14 cellular contexts compared by ENCODE assay signal in genomic region chr3:123791898-123792297, GRCh38.
DNase-seq lines count a peak whose midpoint lies in the region; FAIRE-seq and TF ChIP-seq lines count a peak whose summit lies in the region.
"Had no signal": no experiment of that assay in that cellular context is flagged by ENCODE, and none has a peak within 500 bp of the region (broad histone marks: within the 10 kb centered on the region; RNA-seq: fewer than 3 reads in every experiment).

No MANE protein-coding gene starts in this region.

- H3K27ac ChIP-seq in PC-9 (peak overlapping the region; percentile 62), esophagus muscularis mucosa (replicated peaks in 1 of 4) (peak overlapping the region; percentile 20 to 42 (median 28))
- H3K27ac ChIP-seq: gastrocnemius medialis, thoracic aorta, WERI-Rb-1 had no signal

- peak overlapping the region; percentile 69; the same call in 1 of the 2 replicates for H3K4me2 ChIP-seq in PC-9

- H3K4me1 ChIP-seq in PC-9 (replicated peaks; ENCODE audit: insufficient read depth) = peaks cover 24% of the 10 kb centered on the region
- peaks cover 0 to 30% (median 22%) of the 10 kb centered on the region in 4 donors for H3K4me1 ChIP-seq in esophagus muscularis mucosa
- H3K4me1 ChIP-seq in HAP-1 = no peaks in the 10 kb centered on the region
- H3K4me1 ChIP-seq: gastrocnemius medialis had no signal

- peaks cover 10% of the 10 kb centered on the region for H3K27me3 Mint-ChIP-seq in nephron (ENCODE audit: low read depth)

- TF ChIP-seq POLR2A in esophagus muscularis mucosa (IDR thresholded peaks at IDR 0.05; ENCODE audit: low read depth) = no peak

- DNase-seq in ELR (ENCODE audit: low read depth) = peak; percentile 42
- DNase-seq in PC-9 = no peak
- DNase-seq in esophagus muscularis mucosa (ENCODE audit: extremely low spot score) = peak; percentile 83
- no peak for DNase-seq in HPDE6-E6E7 (ENCODE audit: extremely low spot score)
- no peak for DNase-seq in HAP-1 (ENCODE audit: low spot score in 2 of 2)
- no peak for DNase-seq in putamen (ENCODE audit: low spot score)
- DNase-seq in urothelium cell line (ENCODE audit: low spot score) = no peak
- DNase-seq: activated CD8-positive, alpha-beta memory T cell treated with anti-CD3 and anti-CD28 coated beads for 24 hours; activated effector memory CD4-positive, alpha-beta T cell treated with Interleukin-2 at 50 U/mL for 16 hours; DMS79 treated with DMSO at 0.1 percent for 48 hours; gastrocnemius medialis; WERI-Rb-1 had no signal

- WGBS in esophagus muscularis mucosa = 46% methylated on average over 3 of the region's 3 CpGs

- intact Hi-C loops in PC-9 (cut with micrococcal nuclease; ENCODE audit: unreplicated experiment) (loop anchor here (5.0 kb wide), 1 partner anchor 70 kb away; no protein-coding TSS in a partner anchor), esophagus muscularis mucosa (cut with DNase I) (no loop called here)

- no peaks in the 10 kb centered on the region for H3K36me3 Mint-ChIP-seq in nephron (ENCODE audit: low read depth)

- in situ Hi-C loops in HAP-1 (cut with MboI; ENCODE audit: low sequenced_read_pairs) = no loop called here

- no peaks in the 10 kb centered on the region for H3K36me3 ChIP-seq in PC-9 (ENCODE audit: low read depth)
- no peaks in the 10 kb centered on the region for H3K36me3 ChIP-seq in esophagus muscularis mucosa
- H3K36me3 ChIP-seq in HAP-1 (replicated peaks) = no peaks in the 10 kb centered on the region
- H3K36me3 ChIP-seq: gastrocnemius medialis, WERI-Rb-1 had no signal

- peak overlapping the region in 2 of 3 experiments; percentile 75 to 81 for H3K27ac Mint-ChIP-seq in nephron

- H3K4me3 ChIP-seq in PC-9 (no peak overlapping the region), esophagus muscularis mucosa (no peak overlapping the region), HAP-1 (no peak overlapping the region)
- H3K4me3 ChIP-seq: gastrocnemius medialis, thoracic aorta had no signal

- H3K9me3 ChIP-seq in PC-9 (ENCODE audit: insufficient read depth, low read depth) (no peaks in the 10 kb centered on the region), esophagus muscularis mucosa (no peaks in the 10 kb centered on the region), HAP-1 (no peaks in the 10 kb centered on the region)
- H3K9me3 ChIP-seq: gastrocnemius medialis, thoracic aorta had no signal

- no TSS peak for BruUV-seq in PC-9 (replicated peaks; lab: Mats Ljungman, UMichigan)

- H3K4me3 Mint-ChIP-seq in nephron = no peak overlapping the region

- peaks cover 22% of the 10 kb centered on the region for H3F3A ChIP-seq in PC-9 (ENCODE audit: insufficient read depth, low read depth)

- CTCF ChIA-PET in PC-9 (lab: Charles Lee) = no interaction called here

- TF ChIP-seq EP300 in esophagus muscularis mucosa (IDR thresholded peaks at IDR 0.05) = no peak

- no peaks in the 10 kb centered on the region for H4K20me1 ChIP-seq in PC-9 (ENCODE audit: insufficient read depth)

- no peak overlapping the region for H2AFZ ChIP-seq in PC-9

- no peaks in the 10 kb centered on the region for H3K9me3 Mint-ChIP-seq in nephron

- POLR2A ChIA-PET in PC-9 (lab: Charles Lee; ENCODE audit: unreplicated experiment) = no interaction called here

- no peak for FAIRE-seq in urothelium cell line (lab: Jason Lieb, UNC)

- no peaks in the 10 kb centered on the region for H3K79me2 ChIP-seq in PC-9 (ENCODE audit: low read depth)

- H3K27me3 ChIP-seq in PC-9 (ENCODE audit: insufficient read depth, low read depth) (no peaks in the 10 kb centered on the region), esophagus muscularis mucosa (no peaks in the 10 kb centered on the region), HAP-1 (ENCODE audit: low read depth) (no peaks in the 10 kb centered on the region)
- H3K27me3 ChIP-seq: gastrocnemius medialis had no signal

- no peak for TF ChIP-seq CTCF in PC-9 (conservative IDR thresholded peaks at IDR 0.05)
- TF ChIP-seq CTCF in esophagus muscularis mucosa (IDR thresholded peaks at IDR 0.05) = no peak
- TF ChIP-seq CTCF in nephron (IDR thresholded peaks at IDR 0.05; ENCODE audit: unreplicated experiment in 3 of 3) = no peak

- no peaks in the 10 kb centered on the region for H3K9me2 ChIP-seq in PC-9 (ENCODE audit: insufficient read depth)

- H3K4me1 Mint-ChIP-seq in nephron = peaks cover 46% of the 10 kb centered on the region

Comparison
In these comparisons a context has a peak if more than half of its experiments do, and no peak if none do; other contexts are left out.
1. DNase-seq: peak in ELR (single experiment) and esophagus muscularis mucosa (single experiment); none in PC-9 (0 of 2), HPDE6-E6E7 (single experiment), HAP-1 (0 of 2), putamen (single experiment) and urothelium cell line (single experiment).